In genomic region chr10:121260383-121260782, GRCh38 we compare ENCODE assay signal across 1 cellular context.
TF ChIP-seq lines count a peak whose summit lies in the region.

No MANE protein-coding gene starts in this region.

TF ChIP-seq in GM12878, 131 proteins besides CTCF, POLR2A, EP300 and RAD21 (continued from another document):
- TF ChIP-seq ZNF384 (IDR thresholded peaks at IDR 0.05; ENCODE audit: borderline replicate concordance, low read depth, low read length), result no peak
- TF ChIP-seq MTA2 (IDR thresholded peaks at IDR 0.05; ENCODE audit: low read depth), result 0 out of 2 replicates have a peak, but pooled peaks have one; percentile 40
- TF ChIP-seq JUNB (IDR thresholded peaks at IDR 0.05), result 0 out of 2 replicates have a peak, but pooled peaks have one; percentile 11
- no peak for TF ChIP-seq NR2C1 (IDR thresholded peaks at IDR 0.05)
- peak; percentile 82 for TF ChIP-seq RUNX3 (IDR thresholded peaks at IDR 0.05; ENCODE audit: low read length)
- TF ChIP-seq IKZF2 (IDR thresholded peaks at IDR 0.05), result peak; percentile 36 to 59; a peak in 2 of 4 replicates
- no peak for TF ChIP-seq PML (IDR thresholded peaks at IDR 0.05; ENCODE audit: low read length)
- TF ChIP-seq TCF3 (IDR thresholded peaks at IDR 0.05; ENCODE audit: borderline replicate concordance, insufficient read depth, low read depth, low read length), result no peak
- TF ChIP-seq TAF1 (IDR thresholded peaks at IDR 0.05; ENCODE audit: borderline replicate concordance, low read depth, low read length), result no peak
- TF ChIP-seq BCL11A (IDR thresholded peaks at IDR 0.05; ENCODE audit: low read depth, low read length), result no peak
- no peak for TF ChIP-seq SMAD5 (IDR thresholded peaks at IDR 0.05; ENCODE audit: low read depth)
- no peak for TF ChIP-seq PRDM15 (CRISPR knock-in tag; IDR thresholded peaks at IDR 0.05)
- no peak for TF ChIP-seq HDAC6 (IDR thresholded peaks at IDR 0.05; ENCODE audit: unreplicated experiment)
- no peak for TF ChIP-seq WRNIP1 (IDR thresholded peaks at IDR 0.05; ENCODE audit: borderline replicate concordance, low read depth, low read length)
- no peak for TF ChIP-seq ZNF622 (IDR thresholded peaks at IDR 0.05)
- no peak for TF ChIP-seq BMI1 (IDR thresholded peaks at IDR 0.05; ENCODE audit: borderline replicate concordance)
- no peak for TF ChIP-seq ATF2 (IDR thresholded peaks at IDR 0.05; ENCODE audit: low read length)
- no peak for TF ChIP-seq ZNF24 (IDR thresholded peaks at IDR 0.05)
- TF ChIP-seq REST (IDR thresholded peaks at IDR 0.05; ENCODE audit: low read depth, low read length), result no peak
